ENCODE assay signal across 9 cellular contexts in genomic region chr6:137223370-137224131, GRCh38. TPM values are rescaled to one million over a fixed set of nuclear protein-coding genes. Genes with fewer than 3 reads are reported as not detected.
A peak's percentile ranks its signal among the peaks of the same experiment; 100 is the strongest.
DNase-seq lines count a peak whose midpoint lies in the region; ATAC-seq and TF ChIP-seq lines count a peak whose summit lies in the region.
"Had no signal": no experiment of that assay in that cellular context is flagged by ENCODE, and none has a peak within 500 bp of the region (broad histone marks: within the 10 kb centered on the region; RNA-seq: fewer than 3 reads in every experiment).

No MANE protein-coding gene starts in this region.

- TF ChIP-seq POLR2A in prostate gland (IDR thresholded peaks at IDR 0.05): no peak

- H3K9me3 ChIP-seq in OCI-LY1 (ENCODE audit: low read length) (no peaks in the 10 kb centered on the region), prostate gland (no peaks in the 10 kb centered on the region)

- ATAC-seq in GM18858 (IDR thresholded peaks at IDR 0.05; ENCODE audit: unreplicated experiment) (no peak), HG03565 (IDR thresholded peaks at IDR 0.05; ENCODE audit: unreplicated experiment) (no peak)

- H3K4me3 ChIP-seq in OCI-LY1 (ENCODE audit: low read depth, low read length, poor library complexity, severe bottlenecking): no peak overlapping the region
- no peak overlapping the region for H3K4me3 ChIP-seq in prostate gland

- no peak overlapping the region for H2AFZ ChIP-seq in OCI-LY1 (ENCODE audit: low read length)

- TF ChIP-seq CTCF in OCI-LY1 (IDR thresholded peaks at IDR 0.05; ENCODE audit: low read length) (no peak), prostate gland (IDR thresholded peaks at IDR 0.05) (no peak)

- intact Hi-C loops in prostate gland (cut with DNase I): no loop called here

- no peak overlapping the region for H3K9ac ChIP-seq in OCI-LY1 (ENCODE audit: low read length)

- DNase-seq in ELR (ENCODE audit: low read depth): peak; percentile 23
- DNase-seq in dermis blood vessel endothelial cell: peak; percentile 95
- peak; percentile 69 for DNase-seq in prostate gland (ENCODE audit: low spot score)
- no peak for DNase-seq in activated naive CD4-positive, alpha-beta T cell (lab: John Stamatoyannopoulos, UW)
- no peak for DNase-seq in HPDE6-E6E7 (ENCODE audit: extremely low spot score)

- 77% methylated on average over 6 of the region's 6 CpGs for whole genome bisulfite sequencing in prostate gland

- peak overlapping the region; percentile 1; the same call in 1 of the 2 replicates for H3K4me2 ChIP-seq in OCI-LY1 (ENCODE audit: low read length)

- H3F3A ChIP-seq in OCI-LY1 (ENCODE audit: insufficient read depth, low read length): no peaks in the 10 kb centered on the region

- H3K36me3 ChIP-seq in OCI-LY1 (ENCODE audit: insufficient read depth, low read length) (no peaks in the 10 kb centered on the region), prostate gland (no peaks in the 10 kb centered on the region)

- H3K27me3 ChIP-seq in OCI-LY1 (ENCODE audit: insufficient read depth, low read length) (no peaks in the 10 kb centered on the region), prostate gland (replicated peaks; ENCODE audit: insufficient read depth) (no peaks in the 10 kb centered on the region)

- no peaks in the 10 kb centered on the region for H3K9me2 ChIP-seq in OCI-LY1 (ENCODE audit: low read depth, low read length)

- H3K4me1 ChIP-seq in OCI-LY1 (ENCODE audit: insufficient read depth, low read length, severe bottlenecking): peaks cover 50% of the 10 kb centered on the region
- H3K4me1 ChIP-seq in prostate gland (replicated peaks): peaks cover 23% of the 10 kb centered on the region

- peak overlapping the region; percentile 60 for H3K27ac ChIP-seq in OCI-LY1 (ENCODE audit: low read depth, low read length, poor library complexity, severe bottlenecking)
- H3K27ac ChIP-seq in prostate gland: peak overlapping the region; percentile 42 to 53

- no peaks in the 10 kb centered on the region for H4K20me1 ChIP-seq in OCI-LY1 (ENCODE audit: insufficient read depth, low read length)

- no peaks in the 10 kb centered on the region for H3K79me2 ChIP-seq in OCI-LY1 (ENCODE audit: insufficient read depth, low read length)

RNA-seq across cellular contexts. Expression of gene IFNGR1, which starts 4.4 kb away (rescaled TPM):
- total RNA-seq in dermis blood vessel endothelial cell: 105 and 117 TPM in 2 replicates
- 10 to 100 TPM; 65.3 to 93.7 TPM for total RNA-seq in prostate gland

RNA-seq across cellular contexts. Expression of gene IL22RA2, which starts 50.1 kb away (rescaled TPM):
- total RNA-seq in dermis blood vessel endothelial cell (not detected in 2 replicates), prostate gland (not detected)
- total RNA-seq: activated CD8-positive, alpha-beta memory T cell treated with anti-CD3 and anti-CD28 coated beads for 36 hours had no signal

Comparison
In these comparisons a context has a peak if more than half of its experiments do, and no peak if none do; other contexts are left out.
1. DNase-seq: peak in ELR (single experiment), dermis blood vessel endothelial cell (single experiment) and prostate gland (single experiment); none in activated naive CD4-positive, alpha-beta T cell (0 of 4) and HPDE6-E6E7 (single experiment).